In the genomic region with DNA sequence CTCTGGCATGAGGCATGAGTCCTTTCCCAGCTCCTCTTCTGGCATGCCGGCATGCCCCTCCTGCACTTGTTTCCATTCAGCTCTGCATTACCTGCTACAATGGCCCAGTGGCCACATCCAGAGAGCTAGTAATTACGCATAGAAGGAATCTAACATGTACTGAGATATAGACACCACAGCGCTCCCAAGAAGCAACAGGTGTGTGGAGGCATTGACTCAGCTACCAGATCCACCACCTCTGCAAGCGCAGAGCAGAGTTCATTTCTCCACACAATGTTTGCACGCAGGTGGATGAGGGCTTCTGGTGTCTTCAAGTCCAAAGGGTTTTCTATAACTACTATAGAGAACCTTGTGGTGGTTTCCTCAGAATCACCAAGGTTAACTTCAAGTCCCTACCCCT, we compare ENCODE assay signal across 33 cellular contexts. TPM values are rescaled to one million over a fixed set of nuclear protein-coding genes. Genes with fewer than 3 reads are reported as not detected.
"Had no signal": no experiment of that assay in that cellular context is flagged by ENCODE, and none has a peak within 500 bp of the region (broad histone marks: within the 10 kb centered on the region; RNA-seq: fewer than 3 reads in every experiment).

No MANE protein-coding gene starts in this region.

- H3K79me2 ChIP-seq: hepatocyte, parathyroid adenoma had no signal

- H3K4me1 Mint-ChIP-seq: naive thymus-derived CD4-positive, alpha-beta T cell; nephron; stimulated activated naive CD8-positive, alpha-beta T cell treated with anti-CD3 and anti-CD28 coated beads, Interleukin-15, amount 100 ng/mL, for 72 hours had no signal

- H3K9me3 ChIP-seq: colonic mucosa, mucosa of descending colon, testis, upper lobe of right lung, uterus had no signal

- H3K36me3 ChIP-seq: colonic mucosa, esophagus muscularis mucosa, gastroesophageal sphincter, heart left ventricle, left lung, neural progenitor cell, tibial artery, upper lobe of right lung, uterus had no signal

- H3K9ac ChIP-seq: neural progenitor cell, parathyroid adenoma had no signal

- H3K27ac Mint-ChIP-seq: dendritic cell treated with granulocyte-macrophage colony-stimulating factor and Interleukin-4, amounts not matched to agents 40 ng/mL and 50 ng/mL, for 4 days; mesothelial cell of epicardium; naive thymus-derived CD4-positive, alpha-beta T cell; nephron; neural progenitor cell; progenitor cell of endocrine pancreas; stimulated activated naive CD8-positive, alpha-beta T cell treated with anti-CD3 and anti-CD28 coated beads, Interleukin-15, amount 100 ng/mL, for 72 hours had no signal

- H3K27me3 Mint-ChIP-seq: progenitor cell of endocrine pancreas had no signal

- H3K4me3 Mint-ChIP-seq: dendritic cell treated with granulocyte-macrophage colony-stimulating factor and Interleukin-4, amounts not matched to agents 40 ng/mL and 50 ng/mL, for 4 days; mesothelial cell of epicardium; naive thymus-derived CD4-positive, alpha-beta T cell; nephron; neural progenitor cell; stimulated activated naive CD8-positive, alpha-beta T cell treated with anti-CD3 and anti-CD28 coated beads, Interleukin-15, amount 100 ng/mL, for 72 hours had no signal

- H3K27me3 ChIP-seq: colonic mucosa, hepatocyte, testis, upper lobe of right lung, uterus had no signal

- H2AFZ ChIP-seq: hepatocyte, neural progenitor cell, parathyroid adenoma had no signal

- H3K4me1 ChIP-seq: colonic mucosa, esophagus muscularis mucosa, foreskin keratinocyte, gastroesophageal sphincter, heart left ventricle, left lung, parathyroid adenoma, testis, tibial artery, upper lobe of right lung, uterus had no signal

- H3K36me3 Mint-ChIP-seq: mesothelial cell of epicardium, neural progenitor cell had no signal

- DNase-seq: colonic mucosa; effector memory CD4-positive, alpha-beta T cell; foreskin keratinocyte; heart left ventricle; kidney; left cardiac atrium; left lung; mesenchymal stem cell; mucosa of descending colon; naive thymus-derived CD4-positive, alpha-beta T cell; stimulated activated CD4-positive, alpha-beta T cell treated with anti-CD3 and anti-CD28 coated beads, Interleukin-12 subunit alpha, Interleukin-12 subunit beta, amount 100 ng/mL, for 4 hours; stimulated activated CD4-positive, alpha-beta T cell treated with anti-CD3 and anti-CD28 coated beads, Interleukin-1b, Interleukin-23, amount 100 ng/mL, for 48 hours; stimulated activated CD4-positive, alpha-beta T cell treated with anti-CD3 and anti-CD28 coated beads, Interleukin-4, amount 100 ng/mL, for 1 hour; stimulated activated CD8-positive, alpha-beta memory T cell treated with anti-CD3 and anti-CD28 coated beads, Interleukin-4, amount 100 ng/mL, for 48 hours; stimulated activated naive CD4-positive, alpha-beta T cell; stimulated activated naive CD8-positive, alpha-beta T cell treated with anti-CD3 and anti-CD28 coated beads, Interleukin-15, amount 100 ng/mL, for 72 hours; testis; tibial artery; upper lobe of right lung; uterus had no signal

- H3K4me2 ChIP-seq: hepatocyte, neural progenitor cell, smooth muscle cell had no signal

- H3K4me3 ChIP-seq: colonic mucosa, esophagus muscularis mucosa, gastroesophageal sphincter, heart left ventricle, hepatocyte, left lung, mucosa of descending colon, neural progenitor cell, smooth muscle cell, testis, tibial artery, upper lobe of right lung, uterus had no signal

- H3K27ac ChIP-seq: colonic mucosa, esophagus muscularis mucosa, foreskin keratinocyte, gastroesophageal sphincter, heart left ventricle, hepatocyte, left lung, neural progenitor cell, parathyroid adenoma, testis, tibial artery, upper lobe of right lung, uterus had no signal

RNA-seq across cellular contexts. Expression of gene MOBP, which starts 4.2 kb away (rescaled TPM):
- total RNA-seq: esophagus muscularis mucosa, fibroblast of lung, foreskin keratinocyte, lung microvascular endothelial cell, mesothelial cell of epicardium, osteoblast, progenitor cell of endocrine pancreas, smooth muscle cell, upper lobe of right lung had no signal
- polyA plus RNA-seq: fibroblast of lung; foreskin keratinocyte; heart left ventricle; naive thymus-derived CD4-positive, alpha-beta T cell; smooth muscle cell had no signal
